In the genomic region with DNA sequence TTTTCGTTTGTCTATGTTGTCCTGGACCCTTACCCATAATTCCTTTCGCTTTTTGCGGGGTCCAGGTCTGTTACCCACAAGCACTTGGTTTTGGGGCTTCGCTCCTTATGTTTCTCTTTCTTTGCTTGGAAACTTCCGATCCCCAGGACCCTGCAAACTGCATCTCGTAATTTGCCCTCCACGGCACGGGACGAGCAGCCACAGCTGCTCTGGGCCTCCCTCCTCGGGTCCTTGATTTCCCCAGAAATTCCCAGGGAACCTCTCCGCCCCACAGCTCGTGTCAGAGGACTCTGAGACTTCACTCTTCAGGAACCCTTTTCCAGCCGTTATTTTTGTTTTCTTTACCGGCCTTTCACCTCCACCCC, we compare ENCODE assay signal across 8 cellular contexts. TPM values are rescaled to one million over a fixed set of nuclear protein-coding genes. Genes with fewer than 3 reads are reported as not detected.
DNase-seq lines count a peak whose midpoint lies in the region; ATAC-seq and TF ChIP-seq lines count a peak whose summit lies in the region.

No MANE protein-coding gene starts in this region.

- DNase-seq in activated CD4-positive, alpha-beta T cell treated with anti-CD3 and anti-CD28 coated beads for 36 hours = no peak
- no peak for DNase-seq in activated CD4-positive, alpha-beta T cell treated with anti-CD3 and anti-CD28 coated beads, Interleukin-2, amount 50 U/mL, for 48 hours
- no peak for DNase-seq in activated naive CD8-positive, alpha-beta T cell treated with anti-CD3 and anti-CD28 coated beads, Interleukin-2, amount 10 ng/mL, durations not matched to agents 7 days and 5 days
- DNase-seq in kidney epithelial cell (ENCODE audit: low read depth) (no peak), suprapubic skin (ENCODE audit: low spot score in 2 of 2) (no peak), glomerular visceral epithelial cell (ENCODE audit: extremely low spot score) (no peak), dermis blood vessel endothelial cell (no peak)

- H3K27me3 ChIP-seq in kidney epithelial cell (ENCODE audit: control insufficient read depth, insufficient read depth, low read length) = no peaks in the 10 kb centered on the region
- no peaks in the 10 kb centered on the region for H3K27me3 ChIP-seq in suprapubic skin

- H3K9me3 ChIP-seq in suprapubic skin = no peaks in the 10 kb centered on the region

- peaks cover 29% of the 10 kb centered on the region for H3K4me1 ChIP-seq in suprapubic skin

- H3K36me3 ChIP-seq in kidney epithelial cell (ENCODE audit: control insufficient read depth, insufficient read depth, low read length) (peaks cover 2% of the 10 kb centered on the region), suprapubic skin (peaks cover 27% of the 10 kb centered on the region)

- H3K9me3 Mint-ChIP-seq in activated CD4-positive, alpha-beta T cell treated with anti-CD3 and anti-CD28 coated beads for 36 hours (ENCODE audit: low read depth) = no peaks in the 10 kb centered on the region
- no peaks in the 10 kb centered on the region for H3K9me3 Mint-ChIP-seq in activated naive CD8-positive, alpha-beta T cell treated with anti-CD3 and anti-CD28 coated beads, Interleukin-2, amount 10 ng/mL, durations not matched to agents 7 days and 5 days

- ATAC-seq in activated CD4-positive, alpha-beta T cell treated with anti-CD3 and anti-CD28 coated beads for 36 hours = no peak
- ATAC-seq in activated naive CD8-positive, alpha-beta T cell treated with anti-CD3 and anti-CD28 coated beads, Interleukin-2, amount 10 ng/mL, durations not matched to agents 7 days and 5 days (ENCODE audit: low read depth) = no peak
- ATAC-seq in HG02759 (IDR thresholded peaks at IDR 0.05; ENCODE audit: unreplicated experiment) = no peak

- H3K27ac Mint-ChIP-seq in activated CD4-positive, alpha-beta T cell treated with anti-CD3 and anti-CD28 coated beads for 36 hours = peak overlapping the region; percentile 96
- H3K27ac Mint-ChIP-seq in activated naive CD8-positive, alpha-beta T cell treated with anti-CD3 and anti-CD28 coated beads, Interleukin-2, amount 10 ng/mL, durations not matched to agents 7 days and 5 days = peak overlapping the region; percentile 87

- TF ChIP-seq POLR2A in suprapubic skin (IDR thresholded peaks at IDR 0.05) = no peak

- H3K27me3 Mint-ChIP-seq in activated CD4-positive, alpha-beta T cell treated with anti-CD3 and anti-CD28 coated beads for 36 hours = no peaks in the 10 kb centered on the region
- peaks cover 2% of the 10 kb centered on the region for H3K27me3 Mint-ChIP-seq in activated naive CD8-positive, alpha-beta T cell treated with anti-CD3 and anti-CD28 coated beads, Interleukin-2, amount 10 ng/mL, durations not matched to agents 7 days and 5 days

- H3K27ac ChIP-seq in suprapubic skin = peak overlapping the region; percentile 88

- peaks cover 40% of the 10 kb centered on the region for H3K36me3 Mint-ChIP-seq in activated CD4-positive, alpha-beta T cell treated with anti-CD3 and anti-CD28 coated beads for 36 hours (ENCODE audit: low read depth)
- peaks cover 11% of the 10 kb centered on the region for H3K36me3 Mint-ChIP-seq in activated naive CD8-positive, alpha-beta T cell treated with anti-CD3 and anti-CD28 coated beads, Interleukin-2, amount 10 ng/mL, durations not matched to agents 7 days and 5 days

- H3K4me1 Mint-ChIP-seq in activated CD4-positive, alpha-beta T cell treated with anti-CD3 and anti-CD28 coated beads for 36 hours = peaks cover 34% of the 10 kb centered on the region
- H3K4me1 Mint-ChIP-seq in activated naive CD8-positive, alpha-beta T cell treated with anti-CD3 and anti-CD28 coated beads, Interleukin-2, amount 10 ng/mL, durations not matched to agents 7 days and 5 days = peaks cover 26% of the 10 kb centered on the region

- POLR2A ChIA-PET in activated CD4-positive, alpha-beta T cell treated with anti-CD3 and anti-CD28 coated beads for 36 hours (lab: Charles Lee) = interaction anchor here (1.9 kb wide), 1 partner anchor 42 kb away, joined by 4 read pairs; no protein-coding TSS in a partner anchor
- POLR2A ChIA-PET in activated naive CD8-positive, alpha-beta T cell treated with anti-CD3 and anti-CD28 coated beads, Interleukin-2, amount 10 ng/mL, durations not matched to agents 7 days and 5 days (lab: Charles Lee) = interaction anchor here (0.9 to 1.3 kb wide), 2 partner anchors 9 to 12 kb away, joined by 3 to 4 read pairs; no protein-coding TSS in a partner anchor

- intact Hi-C loops in activated CD4-positive, alpha-beta T cell treated with anti-CD3 and anti-CD28 coated beads for 36 hours (cut with DNase I, micrococcal nuclease) = loop anchor here (1.0 to 5.0 kb wide), 14 partner anchors 28 to 1814 kb away; partner anchors contain the start of genes C19orf73 (in 2 of the 2), PPFIA3 (in 2 of the 2), ATF5 (in 1 of the 2) and FLT3LG (in 1 of the 2)

- H3K4me3 ChIP-seq in kidney epithelial cell (ENCODE audit: low read depth, low read length) (peak overlapping the region; percentile 98), suprapubic skin (peak overlapping the region; percentile 73)

- CTCF ChIA-PET in activated CD4-positive, alpha-beta T cell treated with anti-CD3 and anti-CD28 coated beads for 36 hours (lab: Charles Lee) = interaction anchor here (0.6 to 4.0 kb wide), 3 partner anchors 13 to 60 kb away, joined by 3 to 26 read pairs (median 3); partner anchors contain the start of gene LIN7B

- TF ChIP-seq CTCF in kidney epithelial cell (IDR thresholded peaks at IDR 0.05; ENCODE audit: insufficient read depth, low read length, poor library complexity, severe bottlenecking) (no peak), suprapubic skin (IDR thresholded peaks at IDR 0.05) (no peak)

- WGBS in suprapubic skin = 1% methylated on average over 14 of the region's 14 CpGs

- H3K4me3 Mint-ChIP-seq in activated CD4-positive, alpha-beta T cell treated with anti-CD3 and anti-CD28 coated beads for 36 hours = peak overlapping the region; percentile 98
- H3K4me3 Mint-ChIP-seq in activated naive CD8-positive, alpha-beta T cell treated with anti-CD3 and anti-CD28 coated beads, Interleukin-2, amount 10 ng/mL, durations not matched to agents 7 days and 5 days = peak overlapping the region; percentile 96

- TF ChIP-seq EP300 in suprapubic skin (IDR thresholded peaks at IDR 0.05) = no peak

RNA-seq across cellular contexts. Expression of gene SNRNP70, which starts 0.6 kb away (rescaled TPM):
- total RNA-seq in activated CD4-positive, alpha-beta T cell treated with anti-CD3 and anti-CD28 coated beads for 36 hours = 100 to 1,000 TPM; 225 to 306 TPM
- total RNA-seq in activated naive CD8-positive, alpha-beta T cell treated with anti-CD3 and anti-CD28 coated beads, Interleukin-2, amount 10 ng/mL, durations not matched to agents 7 days and 5 days = 100 to 1,000 TPM; 321 to 328 TPM
- 108 and 135 TPM in 2 replicates for total RNA-seq in kidney epithelial cell
- total RNA-seq in suprapubic skin = 100 to 1,000 TPM; 207 to 788 (median 322) TPM
- total RNA-seq in dermis blood vessel endothelial cell = 142 and 166 TPM in 2 replicates

RNA-seq across cellular contexts. Expression of gene KCNA7, which starts 13.4 kb away (rescaled TPM):
- total RNA-seq in activated CD4-positive, alpha-beta T cell treated with anti-CD3 and anti-CD28 coated beads for 36 hours = not detected
- total RNA-seq in activated naive CD8-positive, alpha-beta T cell treated with anti-CD3 and anti-CD28 coated beads, Interleukin-2, amount 10 ng/mL, durations not matched to agents 7 days and 5 days = not detected
- total RNA-seq in kidney epithelial cell (not detected in 2 replicates), suprapubic skin (not detected), dermis blood vessel endothelial cell (not detected in 2 replicates)

RNA-seq across cellular contexts. Expression of gene NTF4, which starts 21.2 kb away (rescaled TPM):
- not detected for total RNA-seq in activated CD4-positive, alpha-beta T cell treated with anti-CD3 and anti-CD28 coated beads for 36 hours
- not detected for total RNA-seq in activated naive CD8-positive, alpha-beta T cell treated with anti-CD3 and anti-CD28 coated beads, Interleukin-2, amount 10 ng/mL, durations not matched to agents 7 days and 5 days
- 0.58 TPM in 1 of 2 replicates, not detected in the other for total RNA-seq in kidney epithelial cell
- 10 to 100 TPM in 2 of 4 donors, 1 to 10 TPM in 2; 7.8 to 22.5 (median 13.1) TPM for total RNA-seq in suprapubic skin
- not detected in 2 replicates for total RNA-seq in dermis blood vessel endothelial cell

RNA-seq across cellular contexts. Expression of gene CGB7, which starts 28.3 kb away (rescaled TPM):
- total RNA-seq in activated CD4-positive, alpha-beta T cell treated with anti-CD3 and anti-CD28 coated beads for 36 hours = under 1 TPM in 1 of 2 experiments, not detected in 1; 0.40 TPM
- not detected for total RNA-seq in activated naive CD8-positive, alpha-beta T cell treated with anti-CD3 and anti-CD28 coated beads, Interleukin-2, amount 10 ng/mL, durations not matched to agents 7 days and 5 days
- total RNA-seq in kidney epithelial cell = 5.5 and 14.4 TPM in 2 replicates
- total RNA-seq in suprapubic skin = 10 to 100 TPM in 1 of 4 donors, 1 to 10 TPM in 3; 2.9 to 27.4 (median 4.3) TPM
- total RNA-seq in dermis blood vessel endothelial cell = not detected in 2 replicates

RNA-seq across cellular contexts. Expression of gene LIN7B, which starts 28.3 kb away (rescaled TPM):
- total RNA-seq in activated CD4-positive, alpha-beta T cell treated with anti-CD3 and anti-CD28 coated beads for 36 hours = 1 to 10 TPM; 3.5 to 4.3 TPM
- total RNA-seq in activated naive CD8-positive, alpha-beta T cell treated with anti-CD3 and anti-CD28 coated beads, Interleukin-2, amount 10 ng/mL, durations not matched to agents 7 days and 5 days = 10 to 100 TPM in 1 of 2 experiments, 1 to 10 TPM in 1; 8.9 to 10.1 TPM
- total RNA-seq in kidney epithelial cell (3.4 and 5.8 TPM in 2 replicates), suprapubic skin (10 to 100 TPM; 20.0 to 39.8 (median 32.3) TPM), dermis blood vessel endothelial cell (0.56 and 0.68 TPM in 2 replicates)
